Comparison of ENCODE assay signal across 17 cellular contexts in genomic region chr4:37847311-37847710, GRCh38. TPM values are rescaled to one million over a fixed set of nuclear protein-coding genes. Genes with fewer than 3 reads are reported as not detected.
DNase-seq lines count a peak whose midpoint lies in the region; ATAC-seq and TF ChIP-seq lines count a peak whose summit lies in the region.
"Had no signal": no experiment of that assay in that cellular context is flagged by ENCODE, and none has a peak within 500 bp of the region (broad histone marks: within the 10 kb centered on the region; RNA-seq: fewer than 3 reads in every experiment).

No MANE protein-coding gene starts in this region.

- no peak for TF ChIP-seq CTCF in astrocyte of the spinal cord (IDR thresholded peaks at IDR 0.05; ENCODE audit: low read depth, low read length)

- in situ Hi-C loops in astrocyte of the spinal cord (cut with HindIII; ENCODE audit: low sequenced_read_pairs), result no loop called here

- no peak overlapping the region for H3K4me3 Mint-ChIP-seq in stimulated activated naive B cell treated with anti-CD40 and anti-IgM and Interleukin-4, amounts not matched to agents 10 μg/mL and 1 μg/mL and 100 μg/mL, for 72 hours
- H3K4me3 Mint-ChIP-seq: CD8-positive, alpha-beta memory T cell; H9 had no signal

- H3K27ac Mint-ChIP-seq in stimulated activated naive B cell treated with anti-CD40 and anti-IgM and Interleukin-4, amounts not matched to agents 10 μg/mL and 1 μg/mL and 100 μg/mL, for 72 hours, result no peak overlapping the region

- peaks cover 7 to 10% of the 10 kb centered on the region in 2 donors for H3K4me1 Mint-ChIP-seq in stimulated activated naive B cell treated with anti-CD40 and anti-IgM and Interleukin-4, amounts not matched to agents 10 μg/mL and 1 μg/mL and 100 μg/mL, for 72 hours

- DNase-seq in M059J (ENCODE audit: low read depth) (peak; percentile 27), astrocyte of the spinal cord (ENCODE audit: low read depth, low spot score) (peak; percentile 11), islet precursor cell (peak; percentile 72), SK-N-DZ (ENCODE audit: low spot score) (no peak), NCI-H524 (lab: John Stamatoyannopoulos, UW) (no peak)
- no peak for DNase-seq in stimulated activated naive B cell treated with anti-CD40 and anti-IgM and Interleukin-4, amounts not matched to agents 10 μg/mL and 1 μg/mL and 100 μg/mL, for 72 hours
- DNase-seq: ACHN; C1 segment of cervical spinal cord; CD8-positive, alpha-beta memory T cell; H9; NCI-H1105; NCI-H1694; NCI-H2081 treated with DMSO at 0.1 percent for 48 hours; NCI-H774; RPMI8226; SHP77 treated with DMSO at 0.1 percent for 48 hours had no signal

- H3K27me3 Mint-ChIP-seq in stimulated activated naive B cell treated with anti-CD40 and anti-IgM and Interleukin-4, amounts not matched to agents 10 μg/mL and 1 μg/mL and 100 μg/mL, for 72 hours, result no peaks in the 10 kb centered on the region
- H3K27me3 Mint-ChIP-seq: CD8-positive, alpha-beta memory T cell had no signal

- no peaks in the 10 kb centered on the region for H3K9me3 Mint-ChIP-seq in stimulated activated naive B cell treated with anti-CD40 and anti-IgM and Interleukin-4, amounts not matched to agents 10 μg/mL and 1 μg/mL and 100 μg/mL, for 72 hours
- H3K9me3 Mint-ChIP-seq: CD8-positive, alpha-beta memory T cell; H9 had no signal

- no peak overlapping the region for H3K4me3 ChIP-seq in astrocyte of the spinal cord (ENCODE audit: low read depth, low read length)

- peaks cover 13 to 51% of the 10 kb centered on the region in 2 donors for H3K36me3 Mint-ChIP-seq in stimulated activated naive B cell treated with anti-CD40 and anti-IgM and Interleukin-4, amounts not matched to agents 10 μg/mL and 1 μg/mL and 100 μg/mL, for 72 hours

- ATAC-seq in stimulated activated naive B cell treated with anti-CD40 and anti-IgM and Interleukin-4, amounts not matched to agents 10 μg/mL and 1 μg/mL and 100 μg/mL, for 72 hours (replicated peaks), result no peak
- no peak for ATAC-seq in GM18520 (IDR thresholded peaks at IDR 0.05; ENCODE audit: unreplicated experiment)

RNA-seq across cellular contexts. Expression of gene PGM2, which starts 20.8 kb away (rescaled TPM):
- total RNA-seq in M059J (2014; rRNA removed; shearing (Covaris generic)), result 36.9 and 51.9 TPM in 2 replicates
- polyA plus RNA-seq in SK-N-DZ (2014; cell fraction: cytosol; rRNA removed), result 23.6 and 34.1 TPM in 2 replicates
- polyA plus RNA-seq in SK-N-DZ (2014; cell fraction: nucleus; rRNA removed), result 20.3 and 24.4 TPM in 2 replicates

RNA-seq across cellular contexts. Expression of gene TBC1D1, which starts 43.6 kb away (rescaled TPM):
- total RNA-seq in M059J (2014; rRNA removed; shearing (Covaris generic)), result 110 and 130 TPM in 2 replicates
- polyA plus RNA-seq in SK-N-DZ (2014; cell fraction: cytosol; rRNA removed), result 49.2 and 63.7 TPM in 2 replicates
- polyA plus RNA-seq in SK-N-DZ (2014; cell fraction: nucleus; rRNA removed), result 27.8 and 44.2 TPM in 2 replicates

Comparison
In these comparisons a context has a peak if more than half of its experiments do, and no peak if none do; other contexts are left out.
1. DNase-seq: peak in M059J (single experiment), astrocyte of the spinal cord (single experiment) and islet precursor cell (single experiment); none in SK-N-DZ (single experiment), NCI-H524 (0 of 2) and stimulated activated naive B cell treated with anti-CD40 and anti-IgM and Interleukin-4, amounts not matched to agents 10 μg/mL and 1 μg/mL and 100 μg/mL, for 72 hours (single experiment).